ENCODE assay signal across 16 cellular contexts in the genomic region with DNA sequence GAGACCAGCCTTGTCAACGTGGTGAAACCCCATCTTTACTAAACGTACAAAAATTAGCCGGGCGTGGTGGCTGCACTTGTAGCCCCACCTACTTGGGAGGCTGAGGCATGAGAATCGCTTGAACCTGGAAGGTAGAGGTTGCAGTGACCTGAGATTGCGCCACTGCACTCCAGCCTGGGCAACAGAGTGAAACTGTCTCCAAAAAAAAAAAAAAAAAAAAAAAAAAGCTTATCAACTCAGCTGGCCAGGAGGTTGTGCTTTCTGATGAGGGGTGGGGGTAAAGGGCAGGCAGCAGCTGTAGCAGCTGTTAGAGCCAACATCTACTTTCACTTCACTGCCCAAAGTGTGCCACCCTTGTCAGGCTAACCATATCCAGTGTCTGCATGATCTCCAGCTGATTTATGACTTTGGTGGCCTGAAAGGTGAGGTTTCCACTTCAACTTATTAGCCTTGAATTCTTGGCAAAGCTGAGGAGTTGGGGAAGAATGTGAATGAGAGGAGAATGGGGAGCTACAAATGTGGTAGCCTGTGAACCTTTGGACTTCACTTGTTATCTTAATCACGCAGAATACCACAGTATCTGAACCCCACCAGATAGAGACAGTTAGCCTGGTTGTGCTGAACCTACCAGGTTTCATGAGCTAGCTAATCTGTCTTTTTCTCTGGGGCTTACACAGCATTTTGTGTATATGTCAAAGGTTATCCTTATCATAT. TPM values are rescaled to one million over a fixed set of nuclear protein-coding genes. Genes with fewer than 3 reads are reported as not detected.
DNase-seq lines count a peak whose midpoint lies in the region; ATAC-seq and TF ChIP-seq lines count a peak whose summit lies in the region.
"Had no signal": no experiment of that assay in that cellular context is flagged by ENCODE, and none has a peak within 500 bp of the region (broad histone marks: within the 10 kb centered on the region; RNA-seq: fewer than 3 reads in every experiment).

No MANE protein-coding gene starts in this region.

- POLR2A ChIA-PET in HEK293T (lab: Yijun Ruan, JAX) (no interaction called here), Panc1 (lab: Charles Lee) (no interaction called here)

- no peak overlapping the region for H3K4me3 ChIP-seq in Panc1 (ENCODE audit: low read depth in 2 of 2, low read length in 2 of 2)
- H3K4me3 ChIP-seq: gastrocnemius medialis, upper lobe of left lung had no signal

- no peaks in the 10 kb centered on the region for H3K27me3 Mint-ChIP-seq in progenitor cell of endocrine pancreas
- H3K27me3 Mint-ChIP-seq in activated T-cell treated with anti-CD3 and anti-CD28 coated beads, Interleukin-2, amount 50 U/mL, for 4 hours (ENCODE audit: low read depth) = no peaks in the 10 kb centered on the region
- H3K27me3 Mint-ChIP-seq: activated naive CD8-positive, alpha-beta T cell; dendritic cell treated with granulocyte-macrophage colony-stimulating factor and Interleukin-4, amounts not matched to agents 40 ng/mL and 50 ng/mL, for 4 days had no signal

- peaks cover 2% of the 10 kb centered on the region for H3K36me3 Mint-ChIP-seq in progenitor cell of endocrine pancreas (ENCODE audit: insufficient read depth)
- peaks cover 13% of the 10 kb centered on the region for H3K36me3 Mint-ChIP-seq in activated T-cell treated with anti-CD3 and anti-CD28 coated beads, Interleukin-2, amount 50 U/mL, for 4 hours (ENCODE audit: insufficient read depth)

- no peak overlapping the region for H3K4me3 Mint-ChIP-seq in progenitor cell of endocrine pancreas (ENCODE audit: low read depth)
- H3K4me3 Mint-ChIP-seq in activated T-cell treated with anti-CD3 and anti-CD28 coated beads, Interleukin-2, amount 50 U/mL, for 4 hours = no peak overlapping the region
- H3K4me3 Mint-ChIP-seq: activated naive CD8-positive, alpha-beta T cell; CD8-positive, alpha-beta T cell; dendritic cell treated with granulocyte-macrophage colony-stimulating factor and Interleukin-4, amounts not matched to agents 40 ng/mL and 50 ng/mL, for 4 days had no signal

- ATAC-seq in Panc1 (no peak), HG02798 (IDR thresholded peaks at IDR 0.05; ENCODE audit: poor library complexity, unreplicated experiment) (no peak)
- no peak for ATAC-seq in activated T-cell treated with anti-CD3 and anti-CD28 coated beads, Interleukin-2, amount 50 U/mL, for 4 hours
- ATAC-seq: CD8-positive, alpha-beta T cell had no signal

- intact Hi-C loops in Panc1 (cut with micrococcal nuclease; ENCODE audit: unreplicated experiment) = no loop called here

- H3K4me1 ChIP-seq in Panc1 (ENCODE audit: control insufficient read depth, insufficient read depth, low read length) = peaks cover 34% of the 10 kb centered on the region

- TF ChIP-seq CTCF in Panc1 (IDR thresholded peaks at IDR 0.05) = no peak
- no peak for TF ChIP-seq CTCF in progenitor cell of endocrine pancreas (IDR thresholded peaks at IDR 0.05; ENCODE audit: unreplicated experiment)

- BruUV-seq in Panc1 (replicated peaks; lab: Mats Ljungman, UMichigan) = no TSS peak

- peaks cover 21% of the 10 kb centered on the region for H3K4me1 Mint-ChIP-seq in progenitor cell of endocrine pancreas (ENCODE audit: low read depth)
- H3K4me1 Mint-ChIP-seq in activated T-cell treated with anti-CD3 and anti-CD28 coated beads, Interleukin-2, amount 50 U/mL, for 4 hours (ENCODE audit: low read depth) = peaks cover 19% of the 10 kb centered on the region

- no peaks in the 10 kb centered on the region for H3K36me3 ChIP-seq in Panc1 (ENCODE audit: control insufficient read depth, insufficient read depth, low read length)
- H3K36me3 ChIP-seq: gastrocnemius medialis had no signal

- H3K27ac ChIP-seq in Panc1 (ENCODE audit: low read length) (peak overlapping the region; percentile 26; the same call in 1 of the 2 replicates), epithelial cell of prostate (peak overlapping the region; percentile 91)
- H3K27ac ChIP-seq: upper lobe of left lung had no signal

- H3K27me3 ChIP-seq in Panc1 (ENCODE audit: control insufficient read depth, insufficient read depth, low read length) = no peaks in the 10 kb centered on the region
- H3K27me3 ChIP-seq: gastrocnemius medialis, upper lobe of left lung had no signal

- DNase-seq in HEK293T (ENCODE audit: extremely low spot score) (no peak), Panc1 (ENCODE audit: low read depth, low spot score) (no peak), epithelial cell of prostate (ENCODE audit: low read depth, low spot score) (no peak), progenitor cell of endocrine pancreas (ENCODE audit: low spot score, unreplicated experiment) (no peak), NCI-H1436 (lab: John Stamatoyannopoulos, UW) (no peak)
- no peak for DNase-seq in stimulated activated naive CD4-positive, alpha-beta T cell (lab: John Stamatoyannopoulos, UW)
- no peak for DNase-seq in activated T-cell treated with anti-CD3 and anti-CD28 coated beads, Interleukin-2, amount 50 U/mL, for 4 hours
- DNase-seq: CD8-positive, alpha-beta T cell; left cardiac atrium; NCI-H510A treated with DMSO at 0.1 percent for 48 hours; SHP77 treated with DMSO at 0.1 percent for 48 hours; upper lobe of left lung had no signal

- no peaks in the 10 kb centered on the region for H3K9me3 ChIP-seq in Panc1 (ENCODE audit: control insufficient read depth, insufficient read depth, low read depth, low read length)
- H3K9me3 ChIP-seq: gastrocnemius medialis, upper lobe of left lung had no signal

- H3K27ac Mint-ChIP-seq in progenitor cell of endocrine pancreas = peak overlapping the region; percentile 22
- H3K27ac Mint-ChIP-seq: activated naive CD8-positive, alpha-beta T cell; CD8-positive, alpha-beta T cell; dendritic cell treated with granulocyte-macrophage colony-stimulating factor and Interleukin-4, amounts not matched to agents 40 ng/mL and 50 ng/mL, for 4 days had no signal

- CTCF ChIA-PET in HEK293T (lab: Yijun Ruan, JAX) = interaction anchor here (0.6 to 1.1 kb wide), 2 partner anchors 84 to 166 kb away, joined by 3 read pairs; no protein-coding TSS in a partner anchor
- CTCF ChIA-PET in Panc1 (lab: Charles Lee) = interaction anchor here (0.6 to 0.7 kb wide), 4 partner anchors 74 to 1497 kb away, joined by 3 to 4 read pairs (median 4); no protein-coding TSS in a partner anchor

- no peaks in the 10 kb centered on the region for H3K9me3 Mint-ChIP-seq in progenitor cell of endocrine pancreas (ENCODE audit: low read depth)
- H3K9me3 Mint-ChIP-seq in activated T-cell treated with anti-CD3 and anti-CD28 coated beads, Interleukin-2, amount 50 U/mL, for 4 hours = no peaks in the 10 kb centered on the region
- H3K9me3 Mint-ChIP-seq: CD8-positive, alpha-beta T cell; dendritic cell treated with granulocyte-macrophage colony-stimulating factor and Interleukin-4, amounts not matched to agents 40 ng/mL and 50 ng/mL, for 4 days had no signal

- in situ Hi-C loops in Panc1 (cut with HindIII; ENCODE audit: low pct_unique_long_range_greater_than_20kb, low sequenced_read_pairs) = no loop called here

TF ChIP-seq in HEK293T, 16 proteins besides CTCF, POLR2A, EP300 and RAD21:
- TF ChIP-seq ZNF384 (IDR thresholded peaks at IDR 0.05) (peak; percentile 49; the same call in 1 of the 2 replicates), TARDBP (IDR thresholded peaks at IDR 0.05) (no peak)
- TF ChIP-seq, protein P1, sequence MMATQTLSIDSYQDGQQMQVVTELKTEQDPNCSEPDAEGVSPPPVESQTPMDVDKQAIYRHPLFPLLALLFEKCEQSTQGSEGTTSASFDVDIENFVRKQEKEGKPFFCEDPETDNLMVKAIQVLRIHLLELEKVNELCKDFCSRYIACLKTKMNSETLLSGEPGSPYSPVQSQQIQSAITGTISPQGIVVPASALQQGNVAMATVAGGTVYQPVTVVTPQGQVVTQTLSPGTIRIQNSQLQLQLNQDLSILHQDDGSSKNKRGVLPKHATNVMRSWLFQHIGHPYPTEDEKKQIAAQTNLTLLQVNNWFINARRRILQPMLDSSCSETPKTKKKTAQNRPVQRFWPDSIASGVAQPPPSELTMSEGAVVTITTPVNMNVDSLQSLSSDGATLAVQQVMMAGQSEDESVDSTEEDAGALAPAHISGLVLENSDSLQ (IDR thresholded peaks at IDR 0.05) = peak; percentile 54

RNA-seq across cellular contexts. Expression of a gene that starts 19.6 kb away (rescaled TPM):
- 69.6 TPM for total RNA-seq in Panc1 (2021; ENCODE audit: unreplicated experiment)
- polyA plus RNA-seq in Panc1 (2012; ENCODE audit: insufficient read length) = 62.4 TPM
- 50.1 and 59.6 TPM in 2 replicates for total RNA-seq in progenitor cell of endocrine pancreas
- 10 to 100 TPM; 38.3 to 46.0 (median 43.0) TPM for total RNA-seq in activated T-cell treated with anti-CD3 and anti-CD28 coated beads, Interleukin-2, amount 50 U/mL, for 4 hours

RNA-seq across cellular contexts. Expression of a gene that starts 20.1 kb away (rescaled TPM):
- total RNA-seq in Panc1 (2021; ENCODE audit: unreplicated experiment) (11.5 TPM), progenitor cell of endocrine pancreas (12.3 and 13.9 TPM in 2 replicates)
- polyA plus RNA-seq in Panc1 (2012; ENCODE audit: insufficient read length) = 3.2 TPM
- 10 to 100 TPM; 10.3 to 12.2 (median 10.5) TPM for total RNA-seq in activated T-cell treated with anti-CD3 and anti-CD28 coated beads, Interleukin-2, amount 50 U/mL, for 4 hours

RNA-seq across cellular contexts. Expression of a gene that starts 50.2 kb away (rescaled TPM):
- 18.2 TPM for total RNA-seq in Panc1 (2021; ENCODE audit: unreplicated experiment)
- 7.9 TPM for polyA plus RNA-seq in Panc1 (2012; ENCODE audit: insufficient read length)
- total RNA-seq in progenitor cell of endocrine pancreas = 19.8 and 20.1 TPM in 2 replicates
- 1 to 10 TPM; 7.9 to 9.8 (median 9.3) TPM for total RNA-seq in activated T-cell treated with anti-CD3 and anti-CD28 coated beads, Interleukin-2, amount 50 U/mL, for 4 hours
